ENCODE assay signal across 9 cellular contexts in genomic region chr9:137745541-137745991, GRCh38.
A peak's percentile ranks its signal among the peaks of the same experiment; 100 is the strongest.
DNase-seq lines count a peak whose midpoint lies in the region; ATAC-seq and TF ChIP-seq lines count a peak whose summit lies in the region.
"Had no signal": no experiment of that assay in that cellular context is flagged by ENCODE, and none has a peak within 500 bp of the region (broad histone marks: within the 10 kb centered on the region; RNA-seq: fewer than 3 reads in every experiment).

No MANE protein-coding gene starts in this region.

- no TSS peak for BruUV-seq in IMR-90 (replicated peaks; lab: Mats Ljungman, UMichigan)

- H2AK5ac ChIP-seq in IMR-90 (ENCODE audit: low read depth, low read length): peak overlapping the region; percentile 37; the same call in 1 of the 2 replicates

- in situ Hi-C loops in IMR-90 (cut with MboI; ENCODE audit: low sequenced_read_pairs): no loop called here

- dilution Hi-C loops in IMR-90 (cut with HindIII; ENCODE audit: low sequenced_read_pairs, unreplicated experiment): no loop called here

- no peak overlapping the region for H2BK20ac ChIP-seq in IMR-90 (ENCODE audit: low read depth, low read length)

- peak overlapping the region; percentile 21; the same call in 1 of the 2 replicates for H2BK120ac ChIP-seq in IMR-90 (ENCODE audit: low read depth, low read length)

- peaks cover 13% of the 10 kb centered on the region for H3K4me1 Mint-ChIP-seq in activated naive CD8-positive, alpha-beta T cell (ENCODE audit: low read depth)
- H3K4me1 Mint-ChIP-seq in natural killer cell: peaks cover 23 to 25% of the 10 kb centered on the region in 2 donors

- H3K36me3 ChIP-seq in IMR-90 (ENCODE audit: control insufficient read depth, insufficient read depth, low read length): peaks cover 26% of the 10 kb centered on the region
- H3K36me3 ChIP-seq in osteoblast (ENCODE audit: insufficient read depth, low read length): peaks cover 19% of the 10 kb centered on the region

- H3K27ac ChIP-seq in IMR-90 (ENCODE audit: insufficient read depth, low read length) (peak overlapping the region; percentile 37; the same call in 1 of the 2 replicates), osteoblast (ENCODE audit: low read depth, low read length) (no peak overlapping the region)
- H3K27ac ChIP-seq: lower lobe of right lung had no signal

- no peak overlapping the region for H2BK15ac ChIP-seq in IMR-90 (ENCODE audit: low read depth, low read length)

- H3K9ac ChIP-seq in IMR-90 (ENCODE audit: low read depth, low read length): no peak overlapping the region

- H3K18ac ChIP-seq in IMR-90 (ENCODE audit: low read depth, low read length): no peak overlapping the region

- no peak overlapping the region for H3K56ac ChIP-seq in IMR-90 (ENCODE audit: extremely low read depth, insufficient read depth, low read length)

- H3K4me1 ChIP-seq in IMR-90 (ENCODE audit: control insufficient read depth, insufficient read depth, low read length) (peaks cover 2% of the 10 kb centered on the region; the same call in 1 of the 2 replicates), osteoblast (ENCODE audit: insufficient read depth, low read length) (no peaks in the 10 kb centered on the region)
- H3K4me1 ChIP-seq: lower lobe of right lung had no signal

- H2BK5ac ChIP-seq in IMR-90 (ENCODE audit: low read depth, low read length, poor library complexity, severe bottlenecking): peak overlapping the region; percentile 88

- H4K20me1 ChIP-seq in IMR-90 (ENCODE audit: insufficient read depth, low read length) (peaks cover 17% of the 10 kb centered on the region), osteoblast (ENCODE audit: insufficient read depth, low read length) (peaks cover 16% of the 10 kb centered on the region)

- intact Hi-C loops in IMR-90 (cut with micrococcal nuclease) (no loop called here), natural killer cell (cut with micrococcal nuclease) (no loop called here)

- H3K27me3 Mint-ChIP-seq in activated naive CD8-positive, alpha-beta T cell: no peaks in the 10 kb centered on the region
- H3K27me3 Mint-ChIP-seq in natural killer cell (ENCODE audit: low read depth in 2 of 2): no peaks in the 10 kb centered on the region

- 88% methylated on average over 8 of the region's 10 CpGs; no CpG with 5 or more reads in 1 of the 2 experiments for WGBS in IMR-90 (ENCODE audit: extremely low coverage in 2 of 2, insufficient read length in 1 of 2), 2 experiments

- peaks cover 4% of the 10 kb centered on the region for H3K36me3 Mint-ChIP-seq in activated naive CD8-positive, alpha-beta T cell
- H3K36me3 Mint-ChIP-seq in natural killer cell: no peaks in the 10 kb centered on the region

- no peak overlapping the region for H3K4me2 ChIP-seq in IMR-90 (ENCODE audit: low read depth, low read length)
- no peak overlapping the region for H3K4me2 ChIP-seq in osteoblast (ENCODE audit: insufficient read depth, low read length)

- TF ChIP-seq CTCF in IMR-90 (conservative IDR thresholded peaks at IDR 0.05; ENCODE audit: low read depth, low read length): no peak
- TF ChIP-seq CTCF in natural killer cell (IDR thresholded peaks at IDR 0.05): no peak
- no peak for TF ChIP-seq CTCF in osteoblast (IDR thresholded peaks at IDR 0.05; ENCODE audit: extremely low read depth, low read depth, low read length)

- H3K79me1 ChIP-seq in IMR-90 (ENCODE audit: low read depth in 1 of 2, low read length in 2 of 2): peaks cover 15 to 58% of the 10 kb centered on the region in 2 experiments; a peak in 2 of 4 replicates

- H2AK9ac ChIP-seq in IMR-90 (replicated peaks; ENCODE audit: low read depth, low read length, poor library complexity): peak overlapping the region; percentile 81

- POLR2A ChIA-PET in IMR-90 (lab: Charles Lee; ENCODE audit: unreplicated experiment): no interaction called here

- ATAC-seq in GM18498 (IDR thresholded peaks at IDR 0.05; ENCODE audit: unreplicated experiment) (peak; percentile 70), GM21526 (IDR thresholded peaks at IDR 0.05; ENCODE audit: low FRiP score, unreplicated experiment) (peak; percentile 53), IMR-90 (ENCODE audit: low read depth) (peak; percentile 70), natural killer cell (peak; percentile 70 to 87 (median 84)), GM18520 (IDR thresholded peaks at IDR 0.05; ENCODE audit: unreplicated experiment) (no peak)

- H3K4me3 ChIP-seq in IMR-90 (ENCODE audit: insufficient read depth, low read depth, low read length) (no peak overlapping the region), osteoblast (ENCODE audit: insufficient read depth, low read length) (no peak overlapping the region)
- H3K4me3 ChIP-seq: lower lobe of right lung had no signal

- no peak overlapping the region for H3K4me3 Mint-ChIP-seq in activated naive CD8-positive, alpha-beta T cell
- no peak overlapping the region for H3K4me3 Mint-ChIP-seq in natural killer cell

- H4K8ac ChIP-seq in IMR-90 (ENCODE audit: low read depth in 2 of 2, low read length in 2 of 2): 0 out of 4 replicates have a peak overlapping the region, but pooled peaks of 1 of the 2 experiments have one; percentile 7

- CTCF ChIA-PET in IMR-90 (lab: Yijun Ruan, JAX): no interaction called here

- peak overlapping the region; percentile 34 for H3K27ac Mint-ChIP-seq in activated naive CD8-positive, alpha-beta T cell
- peak overlapping the region; percentile 81 to 88 for H3K27ac Mint-ChIP-seq in natural killer cell

- H3K14ac ChIP-seq in IMR-90 (replicated peaks; ENCODE audit: low read depth, low read length): 0 out of 2 replicates have a peak overlapping the region, but pooled peaks have one; percentile 14

- H4K91ac ChIP-seq in IMR-90 (ENCODE audit: insufficient read depth, low read depth, low read length): peak overlapping the region; percentile 43; the same call in 1 of the 2 replicates

- no peak overlapping the region for H4K5ac ChIP-seq in IMR-90 (ENCODE audit: low read depth, low read length)

- H3K23ac ChIP-seq in IMR-90 (ENCODE audit: low read depth, low read length): no peak overlapping the region

- no peak for TF ChIP-seq RAD21 in IMR-90 (IDR thresholded peaks at IDR 0.05; ENCODE audit: low read length)

- H2AFZ ChIP-seq in IMR-90 (replicated peaks; ENCODE audit: low read length, poor library complexity) (peak overlapping the region; percentile 49), osteoblast (ENCODE audit: low read length) (no peak overlapping the region)

- no peaks in the 10 kb centered on the region for H3K27me3 ChIP-seq in IMR-90 (ENCODE audit: control insufficient read depth, insufficient read depth, low read length)
- no peaks in the 10 kb centered on the region for H3K27me3 ChIP-seq in osteoblast (ENCODE audit: insufficient read depth, low read length)

- H3K9me3 ChIP-seq in IMR-90 (ENCODE audit: control insufficient read depth, insufficient read depth, low read length): no peaks in the 10 kb centered on the region
- H3K9me3 ChIP-seq in osteoblast (ENCODE audit: low read depth, low read length): no peaks in the 10 kb centered on the region
- H3K9me3 ChIP-seq: lower lobe of right lung had no signal

- H3K9me3 Mint-ChIP-seq in activated naive CD8-positive, alpha-beta T cell (ENCODE audit: low read depth): no peaks in the 10 kb centered on the region
- H3K9me3 Mint-ChIP-seq in natural killer cell: no peaks in the 10 kb centered on the region

- peak; percentile 43 for DNase-seq in IMR-90
- DNase-seq in natural killer cell: no peak
- no peak for DNase-seq in osteoblast (ENCODE audit: insufficient read length, low spot score, missing footprints)
- no peak for DNase-seq in occipital lobe (lab: John Stamatoyannopoulos, UW)
- DNase-seq: lower lobe of right lung had no signal

- no peak for TF ChIP-seq POLR2A in IMR-90 (IDR thresholded peaks at IDR 0.05; ENCODE audit: low read depth, low read length)

- H3K79me2 ChIP-seq in osteoblast (ENCODE audit: insufficient read depth, low read length): peaks cover 13% of the 10 kb centered on the region

- peaks cover 12% of the 10 kb centered on the region for H3K9me1 ChIP-seq in IMR-90 (ENCODE audit: insufficient read depth, low read length)

- H3K4ac ChIP-seq in IMR-90 (ENCODE audit: low read depth, low read length): peak overlapping the region; percentile 47; the same call in 1 of the 2 replicates

TF ChIP-seq in IMR-90, 13 proteins besides CTCF, POLR2A, EP300 and RAD21:
- TF ChIP-seq MAFK (IDR thresholded peaks at IDR 0.05; ENCODE audit: low read depth, low read length) (no peak), MXI1 (IDR thresholded peaks at IDR 0.05; ENCODE audit: borderline replicate concordance, low read depth, low read length) (no peak), FOS (IDR thresholded peaks at IDR 0.05; ENCODE audit: low read depth, low read length) (no peak), BHLHE40 (IDR thresholded peaks at IDR 0.05; ENCODE audit: low read depth, low read length) (no peak), MAZ (IDR thresholded peaks at IDR 0.05; ENCODE audit: borderline replicate concordance, low read depth, low read length) (no peak), NFE2L2 (IDR thresholded peaks at IDR 0.05; ENCODE audit: low read depth, low read length) (peak; percentile 85), SMC3 (IDR thresholded peaks at IDR 0.05; ENCODE audit: low read depth, low read length) (no peak)
TF ChIP-seq in IMR-90: peak in this region for 1.
